ENCODE assay signal across 1 cellular context in the genomic region with DNA sequence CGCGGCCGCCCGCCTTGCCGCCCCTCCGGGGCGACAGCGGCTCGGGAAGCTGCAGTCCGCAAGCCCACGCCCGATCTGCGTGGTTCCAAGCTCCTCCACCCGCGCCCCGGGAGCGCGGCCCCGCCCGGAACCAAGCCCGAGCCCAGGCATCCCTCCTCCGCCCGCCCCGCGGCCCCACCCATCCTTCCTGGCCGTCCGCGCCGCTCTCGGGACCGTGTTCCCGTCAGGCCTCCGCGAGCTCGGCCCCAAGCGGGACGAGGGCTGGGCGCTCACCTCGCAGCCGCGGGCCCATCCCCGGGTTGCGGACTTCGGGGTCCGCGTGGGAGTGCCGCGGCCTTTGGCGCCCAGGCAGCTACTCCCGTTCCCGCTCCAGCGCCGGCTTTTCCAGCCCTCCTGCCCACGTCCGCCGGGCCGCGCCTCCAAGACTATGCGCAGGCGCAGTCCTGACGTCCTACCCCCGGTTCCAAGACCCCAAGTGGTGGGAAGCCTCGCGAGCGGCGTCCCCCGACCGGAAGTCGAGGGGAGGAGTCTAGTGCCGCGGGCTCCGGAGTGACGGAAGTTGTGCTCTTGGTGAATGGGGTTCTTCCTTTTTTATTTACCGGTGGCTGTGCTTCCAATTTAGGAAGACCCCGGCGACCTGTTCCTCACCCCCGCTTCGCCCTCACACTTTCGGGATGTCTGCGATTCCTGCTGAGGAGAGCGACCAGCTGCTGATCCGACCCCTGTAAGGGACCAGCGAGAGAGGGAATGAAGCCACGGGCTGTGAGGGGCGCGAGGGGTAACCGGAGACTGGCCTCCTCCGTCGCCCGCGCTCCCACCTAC.
A peak's percentile ranks its signal among the peaks of the same experiment; 100 is the strongest.
TF ChIP-seq lines count a peak whose summit lies in the region.

Gene CPSF3 (plus strand): TSS at position 555 of the 822 bp plus-strand sequence. CDS start 120 bp downstream, at position 675.
Gene ITGB1BP1 (minus strand): TSS at position 429 of the 822 bp plus-strand sequence. CDS start 4,831 bp downstream, outside the sequence.

TF ChIP-seq in HEK293, 187 proteins besides CTCF, POLR2A, EP300 and RAD21 (continued from another document):
- TF ChIP-seq ZNF76 (tag by site-specific recombination; IDR thresholded peaks at IDR 0.05; ENCODE audit: borderline replicate concordance, low read depth): peak; percentile 85
- no peak for TF ChIP-seq YY1 (tag by site-specific recombination; IDR thresholded peaks at IDR 0.05)
- TF ChIP-seq ZNF571 (tag by site-specific recombination; IDR thresholded peaks at IDR 0.05): no peak
- TF ChIP-seq ZNF394 (tag by site-specific recombination; IDR thresholded peaks at IDR 0.05; ENCODE audit: borderline replicate concordance): peak; percentile 84
- peak; percentile 94 for TF ChIP-seq SP3 (tag by site-specific recombination; IDR thresholded peaks at IDR 0.05)
- TF ChIP-seq MZF1 (tag by site-specific recombination; IDR thresholded peaks at IDR 0.05; ENCODE audit: borderline replicate concordance): no peak
- TF ChIP-seq OSR2 (tag by site-specific recombination; IDR thresholded peaks at IDR 0.05): no peak
- TF ChIP-seq OVOL3 (tag by site-specific recombination; IDR thresholded peaks at IDR 0.05): no peak
- TF ChIP-seq ZNF37A (tag by site-specific recombination; IDR thresholded peaks at IDR 0.05): 0 out of 2 replicates have a peak, but pooled peaks have one; percentile 23
- no peak for TF ChIP-seq REPIN1 (tag by site-specific recombination; IDR thresholded peaks at IDR 0.05; ENCODE audit: low read depth)
- TF ChIP-seq ZNF561 (tag by site-specific recombination; IDR thresholded peaks at IDR 0.05; ENCODE audit: borderline replicate concordance): peak; percentile 85
- TF ChIP-seq, protein P1, sequence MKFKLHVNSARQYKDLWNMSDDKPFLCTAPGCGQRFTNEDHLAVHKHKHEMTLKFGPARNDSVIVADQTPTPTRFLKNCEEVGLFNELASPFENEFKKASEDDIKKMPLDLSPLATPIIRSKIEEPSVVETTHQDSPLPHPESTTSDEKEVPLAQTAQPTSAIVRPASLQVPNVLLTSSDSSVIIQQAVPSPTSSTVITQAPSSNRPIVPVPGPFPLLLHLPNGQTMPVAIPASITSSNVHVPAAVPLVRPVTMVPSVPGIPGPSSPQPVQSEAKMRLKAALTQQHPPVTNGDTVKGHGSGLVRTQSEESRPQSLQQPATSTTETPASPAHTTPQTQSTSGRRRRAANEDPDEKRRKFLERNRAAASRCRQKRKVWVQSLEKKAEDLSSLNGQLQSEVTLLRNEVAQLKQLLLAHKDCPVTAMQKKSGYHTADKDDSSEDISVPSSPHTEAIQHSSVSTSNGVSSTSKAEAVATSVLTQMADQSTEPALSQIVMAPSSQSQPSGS (tag by site-specific recombination; IDR thresholded peaks at IDR 0.05; ENCODE audit: low read depth): no peak
- TF ChIP-seq ZNF335 (tag by site-specific recombination; conservative IDR thresholded peaks at IDR 0.05): peak; percentile 28
- peak; percentile 98 for TF ChIP-seq KLF8 (tag by site-specific recombination; IDR thresholded peaks at IDR 0.05)
- peak; percentile 40; the same call in 1 of the 2 replicates for TF ChIP-seq IKZF3 (tag by site-specific recombination; IDR thresholded peaks at IDR 0.05)
- TF ChIP-seq FEZF1 (tag by site-specific recombination; IDR thresholded peaks at IDR 0.05): peak; percentile 20; the same call in 1 of the 2 replicates
- TF ChIP-seq ZNF350 (tag by site-specific recombination; IDR thresholded peaks at IDR 0.05): no peak
- no peak for TF ChIP-seq ZNF311 (tag by site-specific recombination; IDR thresholded peaks at IDR 0.05; ENCODE audit: borderline replicate concordance)
- no peak for TF ChIP-seq ZNF223 (tag by site-specific recombination; IDR thresholded peaks at IDR 0.05)
- TF ChIP-seq ZNF830 (tag by site-specific recombination; IDR thresholded peaks at IDR 0.05; ENCODE audit: low read depth): no peak
- TF ChIP-seq ZNF155 (tag by site-specific recombination; IDR thresholded peaks at IDR 0.05): no peak
- peak; percentile 85 for TF ChIP-seq ZFP69B (tag by site-specific recombination; IDR thresholded peaks at IDR 0.05)
- no peak for TF ChIP-seq ZNF560 (tag by site-specific recombination; IDR thresholded peaks at IDR 0.05; ENCODE audit: borderline replicate concordance)
- no peak for TF ChIP-seq ZNF513 (tag by site-specific recombination; IDR thresholded peaks at IDR 0.05)
- no peak for TF ChIP-seq GFI1B (tag by site-specific recombination; IDR thresholded peaks at IDR 0.05)
- TF ChIP-seq BCL11B (tag by site-specific recombination; IDR thresholded peaks at IDR 0.05; ENCODE audit: low read depth): no peak
- no peak for TF ChIP-seq ZNF10 (tag by site-specific recombination; IDR thresholded peaks at IDR 0.05)
- TF ChIP-seq KLF9 (tag by site-specific recombination; IDR thresholded peaks at IDR 0.05; ENCODE audit: low read depth): peak; percentile 96
- TF ChIP-seq ZEB2 (tag by site-specific recombination; IDR thresholded peaks at IDR 0.05): peak; percentile 69; the same call in 1 of the 2 replicates
- no peak for TF ChIP-seq ZNF280D (tag by site-specific recombination; IDR thresholded peaks at IDR 0.05)
